Comparison of ENCODE assay signal across 8 cellular contexts in the genomic region with DNA sequence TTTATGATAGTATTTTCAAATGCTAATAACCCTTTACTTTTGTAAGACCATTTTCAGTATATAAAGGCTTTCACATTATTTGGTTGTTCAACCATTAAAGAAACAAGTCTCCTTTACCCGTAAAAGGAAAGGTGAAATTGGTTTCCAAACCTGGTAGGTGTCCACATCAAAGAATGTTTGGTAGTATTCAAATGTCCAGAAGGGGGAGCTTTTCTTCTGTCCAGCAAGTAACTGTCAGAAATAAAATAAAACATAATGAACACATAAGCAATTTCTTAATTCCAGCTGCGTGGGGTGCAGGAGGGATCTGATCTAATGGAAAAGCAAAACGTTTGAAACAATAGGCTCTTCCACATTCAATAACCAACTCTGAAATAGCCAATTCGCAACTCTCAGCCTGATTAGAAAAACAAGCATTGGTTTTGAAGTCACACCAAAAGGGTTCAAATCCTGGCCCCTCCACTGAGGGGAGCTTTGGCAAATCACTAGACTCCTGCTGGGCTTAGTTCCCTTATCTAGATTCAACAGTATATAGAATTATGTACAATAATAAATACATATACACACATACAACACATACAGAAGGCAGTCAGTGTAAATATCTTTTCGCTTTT. TPM values are rescaled to one million over a fixed set of nuclear protein-coding genes. Genes with fewer than 3 reads are reported as not detected.
DNase-seq lines count a peak whose midpoint lies in the region; ATAC-seq and TF ChIP-seq lines count a peak whose summit lies in the region.

No MANE protein-coding gene starts in this region.

- peaks cover 60% of the 10 kb centered on the region for H3K36me3 Mint-ChIP-seq in osteocyte (ENCODE audit: unreplicated experiment)
- H3K36me3 Mint-ChIP-seq in activated naive CD8-positive, alpha-beta T cell treated with anti-CD3 and anti-CD28 coated beads, Interleukin-2, amount 50 U/mL, for 24 hours (ENCODE audit: low read depth), result peaks cover 34% of the 10 kb centered on the region

- no peaks in the 10 kb centered on the region for H3K9me3 Mint-ChIP-seq in osteocyte (ENCODE audit: unreplicated experiment)
- peaks cover 3% of the 10 kb centered on the region for H3K9me3 Mint-ChIP-seq in activated naive CD8-positive, alpha-beta T cell treated with anti-CD3 and anti-CD28 coated beads, Interleukin-2, amount 50 U/mL, for 24 hours

- DNase-seq in AG08396 (ENCODE audit: low spot score) (peak; percentile 40), GM13977 (ENCODE audit: low spot score) (peak; percentile 49), NCI-H82 treated with DMSO at 0.1 percent for 48 hours (lab: John Stamatoyannopoulos, UW; ENCODE audit: unreplicated experiment) (peak; percentile 25), dedifferentiated amniotic fluid mesenchymal stem cell (ENCODE audit: extremely low spot score) (peak; percentile 57), osteocyte (ENCODE audit: extremely low spot score, unreplicated experiment) (no peak), posterior vena cava (ENCODE audit: low spot score) (no peak)
- DNase-seq in activated naive CD8-positive, alpha-beta T cell treated with anti-CD3 and anti-CD28 coated beads, Interleukin-2, amount 50 U/mL, for 24 hours, result no peak

- no peak overlapping the region for H3K27ac Mint-ChIP-seq in osteocyte (ENCODE audit: unreplicated experiment)
- H3K27ac Mint-ChIP-seq in activated naive CD8-positive, alpha-beta T cell treated with anti-CD3 and anti-CD28 coated beads, Interleukin-2, amount 50 U/mL, for 24 hours, result no peak overlapping the region

- no peak overlapping the region for H3K4me3 Mint-ChIP-seq in osteocyte (ENCODE audit: unreplicated experiment)
- H3K4me3 Mint-ChIP-seq in activated naive CD8-positive, alpha-beta T cell treated with anti-CD3 and anti-CD28 coated beads, Interleukin-2, amount 50 U/mL, for 24 hours, result no peak overlapping the region

- no peak for ATAC-seq in GM21717 (IDR thresholded peaks at IDR 0.05; ENCODE audit: unreplicated experiment)
- ATAC-seq in activated naive CD8-positive, alpha-beta T cell treated with anti-CD3 and anti-CD28 coated beads, Interleukin-2, amount 50 U/mL, for 24 hours, result no peak

- intact Hi-C loops in posterior vena cava (cut with DNase I), result loop anchor here in 1 of 2 donors (5.0 kb wide), 1 partner anchor 69 kb away; a partner anchor contains a TSS

- no peaks in the 10 kb centered on the region for H3K4me1 Mint-ChIP-seq in osteocyte (ENCODE audit: unreplicated experiment)
- H3K4me1 Mint-ChIP-seq in activated naive CD8-positive, alpha-beta T cell treated with anti-CD3 and anti-CD28 coated beads, Interleukin-2, amount 50 U/mL, for 24 hours, result peaks cover 2% of the 10 kb centered on the region

- H3K27me3 Mint-ChIP-seq in osteocyte (ENCODE audit: unreplicated experiment), result no peaks in the 10 kb centered on the region
- H3K27me3 Mint-ChIP-seq in activated naive CD8-positive, alpha-beta T cell treated with anti-CD3 and anti-CD28 coated beads, Interleukin-2, amount 50 U/mL, for 24 hours, result no peaks in the 10 kb centered on the region

- in situ Hi-C loops in GM13977 (cut with MboI; ENCODE audit: low pct_unique_long_range_greater_than_20kb, low sequenced_read_pairs, unreplicated experiment), result no loop called here

- TF ChIP-seq CTCF in GM13977 (IDR thresholded peaks at IDR 0.05; ENCODE audit: extremely low read depth, insufficient read depth, missing control alignments) (peak; percentile 60), osteocyte (IDR thresholded peaks at IDR 0.05) (peak; percentile 65)

RNA-seq across cellular contexts. Expression of a gene that starts 11.0 kb away (rescaled TPM):
- 25.3 and 25.6 TPM in 2 replicates for total RNA-seq in osteocyte
- total RNA-seq in posterior vena cava, result 10 to 100 TPM; 13.8 to 15.1 TPM

RNA-seq across cellular contexts. Expression of a gene that starts 15.4 kb away (rescaled TPM):
- total RNA-seq in osteocyte, result not detected in 2 replicates
- total RNA-seq in posterior vena cava, result not detected

RNA-seq across cellular contexts. Expression of a gene that starts 40.5 kb away (rescaled TPM):
- total RNA-seq in osteocyte (9.8 and 10.7 TPM in 2 replicates), posterior vena cava (1 to 10 TPM; 6.0 to 6.9 TPM)

Comparison
In these comparisons a context has a peak if more than half of its experiments do, and no peak if none do; other contexts are left out.
1. DNase-seq: peak in AG08396 (single experiment), GM13977 (single experiment), NCI-H82 treated with DMSO at 0.1 percent for 48 hours (single experiment) and dedifferentiated amniotic fluid mesenchymal stem cell (single experiment); none in osteocyte (single experiment), activated naive CD8-positive, alpha-beta T cell treated with anti-CD3 and anti-CD28 coated beads, Interleukin-2, amount 50 U/mL, for 24 hours (single experiment) and posterior vena cava (single experiment).